Comparison of ENCODE assay signal across 8 cellular contexts in genomic region chr14:105473033-105473676, GRCh38. TPM values are rescaled to one million over a fixed set of nuclear protein-coding genes. Genes with fewer than 3 reads are reported as not detected.
A peak's percentile ranks its signal among the peaks of the same experiment; 100 is the strongest.
DNase-seq lines count a peak whose midpoint lies in the region; ATAC-seq and TF ChIP-seq lines count a peak whose summit lies in the region.

No MANE protein-coding gene starts in this region.

- ATAC-seq in upper lobe of right lung (no peak), GM21529 (IDR thresholded peaks at IDR 0.05; ENCODE audit: unreplicated experiment) (no peak), HG03095 (IDR thresholded peaks at IDR 0.05; ENCODE audit: unreplicated experiment) (no peak)

- no peaks in the 10 kb centered on the region for H3K27me3 Mint-ChIP-seq in activated naive CD8-positive, alpha-beta T cell
- peaks cover 25% of the 10 kb centered on the region for H3K27me3 Mint-ChIP-seq in activated naive CD8-positive, alpha-beta T cell treated with anti-CD3 and anti-CD28 coated beads for 36 hours

- H3K27ac ChIP-seq in mesodermal cell (ENCODE audit: low read depth, low read length, severe bottlenecking): peak overlapping the region; percentile 98
- peak overlapping the region; percentile 88 for H3K27ac ChIP-seq in upper lobe of right lung

- H3K36me3 ChIP-seq in mesodermal cell (ENCODE audit: control insufficient read depth, insufficient read depth, low read length): peaks cover 23% of the 10 kb centered on the region
- no peaks in the 10 kb centered on the region for H3K36me3 ChIP-seq in upper lobe of right lung

- H3K4me3 ChIP-seq in mesodermal cell (ENCODE audit: extremely low read depth, insufficient read depth, low read length, poor library complexity, severe bottlenecking) (peak overlapping the region; percentile 36), upper lobe of right lung (peak overlapping the region; percentile 56)

- no peaks in the 10 kb centered on the region for H3K9me3 ChIP-seq in mesodermal cell (ENCODE audit: control insufficient read depth, low read length)
- H3K9me3 ChIP-seq in upper lobe of right lung: no peaks in the 10 kb centered on the region

- H3K4me3 Mint-ChIP-seq in activated naive CD8-positive, alpha-beta T cell: peak overlapping the region; percentile 40
- H3K4me3 Mint-ChIP-seq in activated naive CD8-positive, alpha-beta T cell treated with anti-CD3 and anti-CD28 coated beads for 36 hours: no peak overlapping the region

- no peak for TF ChIP-seq CTCF in upper lobe of right lung (IDR thresholded peaks at IDR 0.05)

- H3K36me3 Mint-ChIP-seq in activated naive CD8-positive, alpha-beta T cell: no peaks in the 10 kb centered on the region
- no peaks in the 10 kb centered on the region for H3K36me3 Mint-ChIP-seq in activated naive CD8-positive, alpha-beta T cell treated with anti-CD3 and anti-CD28 coated beads for 36 hours

- peaks cover 12% of the 10 kb centered on the region for H3K4me1 Mint-ChIP-seq in activated naive CD8-positive, alpha-beta T cell (ENCODE audit: low read depth)
- H3K4me1 Mint-ChIP-seq in activated naive CD8-positive, alpha-beta T cell treated with anti-CD3 and anti-CD28 coated beads for 36 hours: peaks cover 5% of the 10 kb centered on the region

- H3K27me3 ChIP-seq in upper lobe of right lung: peaks cover 12% of the 10 kb centered on the region

- H3K27ac Mint-ChIP-seq in activated naive CD8-positive, alpha-beta T cell: no peak overlapping the region
- H3K27ac Mint-ChIP-seq in activated naive CD8-positive, alpha-beta T cell treated with anti-CD3 and anti-CD28 coated beads for 36 hours: no peak overlapping the region

- no peak for DNase-seq in activated naive CD8-positive, alpha-beta T cell treated with anti-CD3 and anti-CD28 coated beads for 36 hours
- DNase-seq in astrocyte of the hippocampus (ENCODE audit: low read depth, low spot score) (peak; percentile 48), upper lobe of right lung (no peak)
- no peak for DNase-seq in stimulated activated CD4-positive, alpha-beta T cell treated with anti-CD3 and anti-CD28 coated beads, Interleukin-4, amount 100 ng/mL, for 4 hours

- intact Hi-C loops in upper lobe of right lung (cut with DNase I): no loop called here

- no peaks in the 10 kb centered on the region for H3K9me3 Mint-ChIP-seq in activated naive CD8-positive, alpha-beta T cell (ENCODE audit: low read depth)
- peaks cover 3% of the 10 kb centered on the region for H3K9me3 Mint-ChIP-seq in activated naive CD8-positive, alpha-beta T cell treated with anti-CD3 and anti-CD28 coated beads for 36 hours

- 51 to 54% methylated on average over 6 to 7 of the region's 7 CpGs for WGBS in mesodermal cell (ENCODE audit: insufficient coverage in 2 of 2), 2 experiments

- peaks cover 42% of the 10 kb centered on the region for H3K4me1 ChIP-seq in mesodermal cell (ENCODE audit: control insufficient read depth, insufficient read depth, low read length, poor library complexity, severe bottlenecking)
- H3K4me1 ChIP-seq in upper lobe of right lung: peaks cover 35% of the 10 kb centered on the region

RNA-seq across cellular contexts. Expression of gene CRIP2, which starts 1.5 kb away (rescaled TPM):
- under 1 TPM; 0.16 to 0.41 TPM for total RNA-seq in activated naive CD8-positive, alpha-beta T cell treated with anti-CD3 and anti-CD28 coated beads for 36 hours
- polyA plus RNA-seq in mesodermal cell (2013, experiment 1 of 2): 108 TPM
- 76.1 TPM for polyA plus RNA-seq in mesodermal cell (2013, experiment 2 of 2)
- total RNA-seq in upper lobe of right lung: 191 TPM

RNA-seq across cellular contexts. Expression of gene CRIP1, which starts 13.5 kb away (rescaled TPM):
- 10 to 100 TPM; 82.5 to 87.3 TPM for total RNA-seq in activated naive CD8-positive, alpha-beta T cell treated with anti-CD3 and anti-CD28 coated beads for 36 hours
- 50.0 TPM for polyA plus RNA-seq in mesodermal cell (2013, experiment 1 of 2)
- 33.7 TPM for polyA plus RNA-seq in mesodermal cell (2013, experiment 2 of 2)
- 96.2 TPM for total RNA-seq in upper lobe of right lung

RNA-seq across cellular contexts. Expression of gene TEDC1, which starts 17.9 kb away (rescaled TPM):
- 10 to 100 TPM; 33.6 to 34.9 TPM for total RNA-seq in activated naive CD8-positive, alpha-beta T cell treated with anti-CD3 and anti-CD28 coated beads for 36 hours
- 11.7 TPM for polyA plus RNA-seq in mesodermal cell (2013, experiment 1 of 2)
- 12.2 TPM for polyA plus RNA-seq in mesodermal cell (2013, experiment 2 of 2)
- total RNA-seq in upper lobe of right lung: 7.9 TPM

RNA-seq across cellular contexts. Expression of gene TMEM121, which starts 53.2 kb away (rescaled TPM):
- 10 to 100 TPM; 16.7 to 16.8 TPM for total RNA-seq in activated naive CD8-positive, alpha-beta T cell treated with anti-CD3 and anti-CD28 coated beads for 36 hours
- polyA plus RNA-seq in mesodermal cell (2013, experiment 1 of 2): 6.6 TPM
- polyA plus RNA-seq in mesodermal cell (2013, experiment 2 of 2): 4.8 TPM
- total RNA-seq in upper lobe of right lung: 1.5 TPM

RNA-seq across cellular contexts. Expression of gene MTA1, which starts 53.5 kb away (rescaled TPM):
- 100 to 1,000 TPM; 148 to 149 TPM for total RNA-seq in activated naive CD8-positive, alpha-beta T cell treated with anti-CD3 and anti-CD28 coated beads for 36 hours
- polyA plus RNA-seq in mesodermal cell (2013, experiment 1 of 2): 127 TPM
- polyA plus RNA-seq in mesodermal cell (2013, experiment 2 of 2): 124 TPM
- total RNA-seq in upper lobe of right lung: 74.8 TPM

Comparison
In these comparisons a context has a peak if more than half of its experiments do, and no peak if none do; other contexts are left out.
1. RNA of gene CRIP2, which starts 1.5 kb away (total RNA-seq): 191 TPM in upper lobe of right lung (single experiment); 0.16 to 0.41 TPM in activated naive CD8-positive, alpha-beta T cell treated with anti-CD3 and anti-CD28 coated beads for 36 hours; every median in the first group is over 100 times any median in the second.